Comparison of ENCODE assay signal across 11 cellular contexts in the genomic region with DNA sequence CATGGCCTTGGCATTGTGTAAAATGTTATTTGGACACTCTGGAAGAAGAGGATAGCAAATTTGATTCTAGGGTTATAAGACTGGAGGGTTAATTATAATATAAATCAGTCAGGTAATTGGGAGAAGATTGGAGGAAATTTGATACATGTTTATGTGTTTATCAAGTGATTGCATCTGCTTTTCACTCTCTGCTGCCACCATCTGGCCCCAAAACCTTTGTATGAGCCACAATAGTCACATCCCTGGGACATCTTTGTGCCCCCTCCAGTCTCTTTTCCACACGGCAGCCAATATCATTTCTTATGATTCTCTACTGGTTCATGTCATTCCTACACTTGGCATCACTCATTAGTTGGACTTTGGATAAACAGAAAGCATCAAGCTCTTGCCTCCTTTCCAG.
DNase-seq lines count a peak whose midpoint lies in the region; ATAC-seq and TF ChIP-seq lines count a peak whose summit lies in the region.
"Had no signal": no experiment of that assay in that cellular context is flagged by ENCODE, and none has a peak within 500 bp of the region (broad histone marks: within the 10 kb centered on the region; RNA-seq: fewer than 3 reads in every experiment).

No MANE protein-coding gene starts in this region.

- H3K36me3 Mint-ChIP-seq in GM23338 (ENCODE audit: low read depth) (no peaks in the 10 kb centered on the region), WTC11 (no peaks in the 10 kb centered on the region)

- H3K27ac Mint-ChIP-seq in GM23338 (no peak overlapping the region), WTC11 (no peak overlapping the region)

- 0 out of 3 replicates have a peak, but pooled peaks cover 3% of the 10 kb centered on the region for H3K4me1 Mint-ChIP-seq in GM23338
- no peaks in the 10 kb centered on the region for H3K4me1 Mint-ChIP-seq in WTC11

- H3K4me1 ChIP-seq in GM23338 (ENCODE audit: insufficient read depth) = no peaks in the 10 kb centered on the region; the same call in 1 of the 2 replicates

- H3K27ac ChIP-seq in 22Rv1 (no peak overlapping the region), GM23338 (ENCODE audit: low read depth) (no peak overlapping the region)

- H3K27me3 Mint-ChIP-seq in GM23338 (ENCODE audit: insufficient read depth, low read depth, poor library complexity) (no peaks in the 10 kb centered on the region), WTC11 (ENCODE audit: low read depth) (no peaks in the 10 kb centered on the region)

- no peak overlapping the region for H3K4me2 ChIP-seq in GM23338

- no peaks in the 10 kb centered on the region for H3K27me3 ChIP-seq in GM23338 (ENCODE audit: insufficient read depth)

- TF ChIP-seq CTCF in 22Rv1 (IDR thresholded peaks at IDR 0.05) (peak; percentile 79), GM23338 (conservative IDR thresholded peaks at IDR 0.05; ENCODE audit: low read depth in 2 of 2) (peak; percentile 61 to 74), WTC11 (IDR thresholded peaks at IDR 0.05) (peak; percentile 27; the same call in 1 of the 2 replicates)

- H3K9me2 ChIP-seq in GM23338 (ENCODE audit: insufficient read depth) = no peaks in the 10 kb centered on the region

- no peaks in the 10 kb centered on the region for H3K79me2 ChIP-seq in GM23338 (replicated peaks; ENCODE audit: insufficient read depth)

- TF ChIP-seq POLR2A in erythroblast (IDR thresholded peaks at IDR 0.05; ENCODE audit: low read length) = no peak

- H3K36me3 ChIP-seq in GM23338 (ENCODE audit: insufficient read depth) = no peaks in the 10 kb centered on the region

- peak; percentile 68 for ATAC-seq in GM23338
- ATAC-seq in WTC11 = peak; percentile 60
- ATAC-seq in GM21737 (IDR thresholded peaks at IDR 0.05; ENCODE audit: unreplicated experiment) = no peak
- no peak for ATAC-seq in GM18909 (IDR thresholded peaks at IDR 0.05; ENCODE audit: poor library complexity, unreplicated experiment)
- ATAC-seq: left cardiac atrium had no signal

- H3K4me3 ChIP-seq in GM23338 = no peak overlapping the region

- H2AFZ ChIP-seq in GM23338 = 0 out of 2 replicates have a peak overlapping the region, but pooled peaks have one; percentile 19

- H3K4me3 Mint-ChIP-seq in GM23338 (no peak overlapping the region), WTC11 (no peak overlapping the region)

- H3F3A ChIP-seq in GM23338 (replicated peaks; ENCODE audit: low read depth) = no peaks in the 10 kb centered on the region

- peak; percentile 70 for DNase-seq in GM23338 (ENCODE audit: low spot score)
- peak; percentile 45 for DNase-seq in WTC11 (ENCODE audit: low spot score)
- DNase-seq in iPS-NIHi11 (ENCODE audit: low spot score) = peak; percentile 26
- DNase-seq in AG08395 (ENCODE audit: low spot score) = no peak
- DNase-seq in erythroblast (lab: John Stamatoyannopoulos, UW) = no peak
- DNase-seq: COR-L47, left cardiac atrium, NCI-H2227 treated with DMSO at 0.1 percent for 48 hours had no signal

- CTCF ChIA-PET in WTC11 (lab: Charles Lee) = no interaction called here

- H3K9me3 Mint-ChIP-seq in GM23338 = peaks cover 3% of the 10 kb centered on the region; the same call in 1 of the 3 replicates
- no peaks in the 10 kb centered on the region for H3K9me3 Mint-ChIP-seq in WTC11

- no peaks in the 10 kb centered on the region for H4K20me1 ChIP-seq in GM23338 (replicated peaks; ENCODE audit: insufficient read depth)

- POLR2A ChIA-PET in WTC11 (lab: Charles Lee) = no interaction called here

TF ChIP-seq in WTC11, 78 proteins besides CTCF, POLR2A, EP300 and RAD21 (continues in another document):
- no peak for TF ChIP-seq NFE2L1 (CRISPR knock-in tag; IDR thresholded peaks at IDR 0.05)
- no peak for TF ChIP-seq JUN (CRISPR knock-in tag; IDR thresholded peaks at IDR 0.05)
- no peak for TF ChIP-seq ZBTB21 (CRISPR knock-in tag; IDR thresholded peaks at IDR 0.05; ENCODE audit: borderline replicate concordance)
- TF ChIP-seq HMGXB4 (CRISPR knock-in tag; IDR thresholded peaks at IDR 0.05) = no peak
- TF ChIP-seq EMX1 (CRISPR knock-in tag; IDR thresholded peaks at IDR 0.05) = no peak
- TF ChIP-seq ERG (CRISPR knock-in tag; IDR thresholded peaks at IDR 0.05) = no peak
- TF ChIP-seq, protein P1, sequence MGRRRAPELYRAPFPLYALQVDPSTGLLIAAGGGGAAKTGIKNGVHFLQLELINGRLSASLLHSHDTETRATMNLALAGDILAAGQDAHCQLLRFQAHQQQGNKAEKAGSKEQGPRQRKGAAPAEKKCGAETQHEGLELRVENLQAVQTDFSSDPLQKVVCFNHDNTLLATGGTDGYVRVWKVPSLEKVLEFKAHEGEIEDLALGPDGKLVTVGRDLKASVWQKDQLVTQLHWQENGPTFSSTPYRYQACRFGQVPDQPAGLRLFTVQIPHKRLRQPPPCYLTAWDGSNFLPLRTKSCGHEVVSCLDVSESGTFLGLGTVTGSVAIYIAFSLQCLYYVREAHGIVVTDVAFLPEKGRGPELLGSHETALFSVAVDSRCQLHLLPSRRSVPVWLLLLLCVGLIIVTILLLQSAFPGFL (CRISPR knock-in tag; IDR thresholded peaks at IDR 0.05; ENCODE audit: borderline replicate concordance) = no peak
- TF ChIP-seq ESRRA (CRISPR knock-in tag; IDR thresholded peaks at IDR 0.05; ENCODE audit: borderline replicate concordance) = no peak
- TF ChIP-seq KAT7 (CRISPR knock-in tag; IDR thresholded peaks at IDR 0.05; ENCODE audit: borderline replicate concordance) = no peak
- no peak for TF ChIP-seq FOXJ3 (CRISPR knock-in tag; IDR thresholded peaks at IDR 0.05; ENCODE audit: borderline replicate concordance)
- TF ChIP-seq, protein P2, sequence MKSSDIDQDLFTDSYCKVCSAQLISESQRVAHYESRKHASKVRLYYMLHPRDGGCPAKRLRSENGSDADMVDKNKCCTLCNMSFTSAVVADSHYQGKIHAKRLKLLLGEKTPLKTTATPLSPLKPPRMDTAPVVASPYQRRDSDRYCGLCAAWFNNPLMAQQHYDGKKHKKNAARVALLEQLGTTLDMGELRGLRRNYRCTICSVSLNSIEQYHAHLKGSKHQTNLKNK (CRISPR knock-in tag; IDR thresholded peaks at IDR 0.05) = no peak
- TF ChIP-seq, protein P3, sequence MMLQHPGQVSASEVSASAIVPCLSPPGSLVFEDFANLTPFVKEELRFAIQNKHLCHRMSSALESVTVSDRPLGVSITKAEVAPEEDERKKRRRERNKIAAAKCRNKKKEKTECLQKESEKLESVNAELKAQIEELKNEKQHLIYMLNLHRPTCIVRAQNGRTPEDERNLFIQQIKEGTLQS (CRISPR knock-in tag; conservative IDR thresholded peaks at IDR 0.05) = no peak
- TF ChIP-seq STAT6 (CRISPR knock-in tag; conservative IDR thresholded peaks at IDR 0.05; ENCODE audit: low read depth) = no peak
- TF ChIP-seq ETV6 (CRISPR knock-in tag; IDR thresholded peaks at IDR 0.05) = no peak

Comparison
In these comparisons a context has a peak if more than half of its experiments do, and no peak if none do; other contexts are left out.
1. CTCF ChIP-seq: peak in every context shown above with its lines; median percentile 79 in 22Rv1; 68 in GM23338; 27 in WTC11.
2. ATAC-seq: peak in GM23338 (single experiment) and WTC11 (single experiment); none in GM21737 (single experiment) and GM18909 (single experiment).
3. DNase-seq: peak in GM23338 (single experiment), WTC11 (single experiment) and iPS-NIHi11 (single experiment); none in AG08395 (single experiment) and erythroblast (0 of 2).